ENCODE assay signal across 8 cellular contexts in the genomic region with DNA sequence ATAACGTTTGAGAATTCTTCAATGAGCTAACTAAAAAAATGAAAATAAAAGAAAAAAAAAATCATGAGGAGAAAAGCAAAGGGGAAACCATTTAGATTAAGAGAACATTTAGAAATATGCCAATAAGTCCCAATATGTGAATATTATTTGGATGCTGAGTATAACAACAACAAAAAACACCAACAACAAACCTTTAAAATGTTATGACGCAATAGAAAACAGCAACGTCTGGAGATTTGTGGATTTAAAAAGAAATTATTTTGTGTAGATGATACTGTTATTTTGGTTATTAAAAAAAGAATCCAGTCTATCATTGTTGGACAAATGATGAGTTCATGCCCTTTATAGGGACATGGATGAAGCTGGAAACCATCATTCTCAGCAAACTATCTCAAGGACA.
"Had no signal": no experiment of that assay in that cellular context is flagged by ENCODE, and none has a peak within 500 bp of the region (broad histone marks: within the 10 kb centered on the region; RNA-seq: fewer than 3 reads in every experiment).

No MANE protein-coding gene starts in this region.

- ATAC-seq: HCT116 had no signal

- H3K27ac ChIP-seq: GM23248 had no signal

- H3K9ac ChIP-seq: GM23248 had no signal

- H2AFZ ChIP-seq: GM23248, GM23338 had no signal

- H3K9me3 ChIP-seq: HAP-1 had no signal

- H3K4me1 ChIP-seq: HAP-1 had no signal

- DNase-seq: GM23248, GOT3, HCEC 1CT, HFFc6 had no signal

- H3K4me2 ChIP-seq: GM23338 had no signal

- H3K4me3 ChIP-seq: GM23248, GM23338, HAP-1 had no signal

- FAIRE-seq: H54 had no signal

- H3K36me3 ChIP-seq: HAP-1 had no signal
